Comparison of ENCODE assay signal across 25 cellular contexts in the genomic region with DNA sequence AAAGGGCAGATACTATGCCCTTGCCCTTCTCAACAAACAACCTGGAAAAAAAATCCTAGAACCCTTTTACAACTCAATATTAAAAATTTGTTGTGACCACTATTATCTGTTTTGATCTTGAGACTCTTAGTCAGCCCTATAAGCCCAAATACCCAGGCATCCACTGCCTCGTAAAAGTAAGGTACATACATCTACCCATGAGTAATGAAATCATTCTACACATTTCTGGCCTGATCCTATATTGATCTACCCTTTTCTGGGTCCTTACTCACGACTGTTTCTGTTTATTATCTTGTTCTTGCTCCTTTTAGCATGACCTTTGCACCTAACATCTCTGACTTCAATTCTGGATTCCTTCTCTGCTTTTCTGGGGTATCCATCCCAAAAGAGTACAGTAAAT. TPM values are rescaled to one million over a fixed set of nuclear protein-coding genes. Genes with fewer than 3 reads are reported as not detected.
"Had no signal": no experiment of that assay in that cellular context is flagged by ENCODE, and none has a peak within 500 bp of the region (broad histone marks: within the 10 kb centered on the region; RNA-seq: fewer than 3 reads in every experiment).

No MANE protein-coding gene starts in this region.

- ATAC-seq: activated CD4-positive, alpha-beta T cell treated with anti-CD3 and anti-CD28 coated beads for 36 hours; activated CD4-positive, CD25-positive, alpha-beta regulatory T cell treated with anti-CD3 and anti-CD28 coated beads, Interleukin-2, amount 50 U/mL, for 24 hours; activated CD8-positive, alpha-beta T cell treated with anti-CD3 and anti-CD28 coated beads, Interleukin-2, amount 10 ng/mL, durations not matched to agents 7 days and 5 days; activated naive CD4-positive, alpha-beta T cell treated with anti-CD3 and anti-CD28 coated beads, Interleukin-2, amount 50 U/mL, for 72 hours; body of pancreas; T-cell; WTC11 had no signal

- H3K36me3 ChIP-seq: adrenal gland, breast epithelium, SJCRH30 had no signal

- H3K4me3 ChIP-seq: adrenal gland, body of pancreas, breast epithelium, SJCRH30, SK-N-MC had no signal

- H3K9me3 ChIP-seq: adrenal gland, body of pancreas, breast epithelium, SJCRH30 had no signal

- H3K4me1 Mint-ChIP-seq: activated CD4-positive, alpha-beta T cell treated with anti-CD3 and anti-CD28 coated beads for 36 hours; activated CD4-positive, alpha-beta T cell treated with anti-CD3 and anti-CD28 coated beads, Interleukin-2, amount 10 ng/mL, durations not matched to agents 7 days and 5 days; T-cell; WTC11 had no signal

- H3K27ac ChIP-seq: adrenal gland, body of pancreas, breast epithelium, SJCRH30, SK-N-MC had no signal

- H3K9me3 Mint-ChIP-seq: activated CD4-positive, alpha-beta T cell treated with anti-CD3 and anti-CD28 coated beads, Interleukin-2, amount 10 ng/mL, durations not matched to agents 7 days and 5 days; activated naive CD4-positive, alpha-beta T cell treated with anti-CD3 and anti-CD28 coated beads for 36 hours; activated naive CD4-positive, alpha-beta T cell treated with anti-CD3 and anti-CD28 coated beads, Interleukin-2, amount 50 U/mL, for 72 hours; activated T-cell treated with anti-CD3 and anti-CD28 coated beads, Interleukin-2, amount 50 U/mL, for 24 hours; activated T-helper 2 cell treated with anti-CD3 and anti-CD28 coated beads, Interferon-gamma antibody, Interleukin-2, Interleukin-4, amounts not matched to agents 10 μg/mL and 5 μg/mL and 100 μg/mL, durations not matched to agents 14 hours and 24 hours and 36 hours; T-cell; WTC11 had no signal

- DNase-seq: activated CD4-positive, alpha-beta T cell treated with anti-CD3 and anti-CD28 coated beads for 36 hours; activated CD4-positive, alpha-beta T cell treated with anti-CD3 and anti-CD28 coated beads, Interleukin-2, amount 10 ng/mL, durations not matched to agents 7 days and 5 days; activated CD4-positive, alpha-beta T cell treated with anti-CD3 and anti-CD28 coated beads, Interleukin-2, amount 50 U/mL, for 48 hours; activated CD8-positive, alpha-beta T cell treated with anti-CD3 and anti-CD28 coated beads, Interleukin-2, amount 10 ng/mL, durations not matched to agents 7 days and 5 days; activated gamma-delta T cell; activated naive CD4-positive, alpha-beta T cell treated with anti-CD3 and anti-CD28 coated beads for 36 hours; activated T-cell treated with anti-CD3 and anti-CD28 coated beads, Interleukin-2, amount 50 U/mL, for 24 hours; adrenal gland; body of pancreas; Karpas-422; NCI-H1105; NCI-H1417 treated with DMSO at 0.1 percent for 48 hours; NCI-H1930; NCI-H345; NCI-H524 treated with DMSO at 0.1 percent for 48 hours; SJCRH30; T-cell; T-helper 2 cell; T-helper 9 cell had no signal

- H3K4me1 ChIP-seq: adrenal gland, body of pancreas, SJCRH30 had no signal

- H3K27ac Mint-ChIP-seq: activated CD4-positive, alpha-beta T cell treated with anti-CD3 and anti-CD28 coated beads for 36 hours; activated CD4-positive, alpha-beta T cell treated with anti-CD3 and anti-CD28 coated beads, Interleukin-2, amount 10 ng/mL, durations not matched to agents 7 days and 5 days; activated CD8-positive, alpha-beta T cell treated with anti-CD3 and anti-CD28 coated beads, Interleukin-2, amount 10 ng/mL, durations not matched to agents 7 days and 5 days; activated naive CD4-positive, alpha-beta T cell treated with anti-CD3 and anti-CD28 coated beads for 36 hours; activated naive CD4-positive, alpha-beta T cell treated with anti-CD3 and anti-CD28 coated beads, Interleukin-2, amount 50 U/mL, for 72 hours; activated T-cell treated with anti-CD3 and anti-CD28 coated beads, Interleukin-2, amount 50 U/mL, for 24 hours; activated T-helper 2 cell treated with anti-CD3 and anti-CD28 coated beads, Interferon-gamma antibody, Interleukin-2, Interleukin-4, amounts not matched to agents 10 μg/mL and 5 μg/mL and 100 μg/mL, durations not matched to agents 14 hours and 24 hours and 36 hours; T-cell; WTC11 had no signal

- H3K27me3 ChIP-seq: adrenal gland, body of pancreas, breast epithelium had no signal

- H3K27me3 Mint-ChIP-seq: activated CD4-positive, alpha-beta T cell treated with anti-CD3 and anti-CD28 coated beads for 36 hours; activated CD4-positive, alpha-beta T cell treated with anti-CD3 and anti-CD28 coated beads, Interleukin-2, amount 10 ng/mL, durations not matched to agents 7 days and 5 days; activated T-cell treated with anti-CD3 and anti-CD28 coated beads, Interleukin-2, amount 50 U/mL, for 24 hours had no signal

- H3K36me3 Mint-ChIP-seq: activated naive CD4-positive, alpha-beta T cell treated with anti-CD3 and anti-CD28 coated beads, Interleukin-2, amount 50 U/mL, for 72 hours; T-cell; WTC11 had no signal

- H3K4me3 Mint-ChIP-seq: activated CD4-positive, alpha-beta T cell treated with anti-CD3 and anti-CD28 coated beads for 36 hours; activated CD4-positive, alpha-beta T cell treated with anti-CD3 and anti-CD28 coated beads, Interleukin-2, amount 10 ng/mL, durations not matched to agents 7 days and 5 days; activated CD8-positive, alpha-beta T cell treated with anti-CD3 and anti-CD28 coated beads, Interleukin-2, amount 10 ng/mL, durations not matched to agents 7 days and 5 days; activated naive CD4-positive, alpha-beta T cell treated with anti-CD3 and anti-CD28 coated beads for 36 hours; activated T-cell treated with anti-CD3 and anti-CD28 coated beads, Interleukin-2, amount 50 U/mL, for 24 hours; T-cell; WTC11 had no signal

RNA-seq across cellular contexts. Expression of gene SCG2, which starts 56.8 kb away (rescaled TPM):
- total RNA-seq: activated CD4-positive, alpha-beta T cell treated with anti-CD3 and anti-CD28 coated beads for 36 hours; activated CD8-positive, alpha-beta T cell treated with anti-CD3 and anti-CD28 coated beads, Interleukin-2, amount 10 ng/mL, durations not matched to agents 7 days and 5 days; activated naive CD4-positive, alpha-beta T cell treated with anti-CD3 and anti-CD28 coated beads for 36 hours; activated naive CD4-positive, alpha-beta T cell treated with anti-CD3 and anti-CD28 coated beads, Interleukin-2, amount 50 U/mL, for 72 hours; activated T-helper 2 cell treated with anti-CD3 and anti-CD28 coated beads, Interferon-gamma antibody, Interleukin-2, Interleukin-4, amounts not matched to agents 10 μg/mL and 5 μg/mL and 100 μg/mL, durations not matched to agents 14 hours and 24 hours and 36 hours; SJCRH30; T-cell had no signal
